Comparison of ENCODE assay signal across 1 cellular context in genomic region chr3:171204942-171205341, GRCh38.
TF ChIP-seq lines count a peak whose summit lies in the region.

No MANE protein-coding gene starts in this region.

TF ChIP-seq in WTC11, 78 proteins besides CTCF, POLR2A, EP300 and RAD21 (continued from another document):
- TF ChIP-seq E2F4 (CRISPR knock-in tag; IDR thresholded peaks at IDR 0.05; ENCODE audit: borderline replicate concordance, low read depth) (no peak), TEAD1 (CRISPR knock-in tag; IDR thresholded peaks at IDR 0.05) (no peak), ZNF121 (CRISPR knock-in tag; IDR thresholded peaks at IDR 0.05) (no peak), AFF4 (CRISPR knock-in tag; IDR thresholded peaks at IDR 0.05; ENCODE audit: borderline replicate concordance) (no peak), E2F5 (CRISPR knock-in tag; IDR thresholded peaks at IDR 0.05) (no peak), NR3C1 (CRISPR knock-in tag; conservative IDR thresholded peaks at IDR 0.05; ENCODE audit: low read depth) (no peak)
